In the genomic region with DNA sequence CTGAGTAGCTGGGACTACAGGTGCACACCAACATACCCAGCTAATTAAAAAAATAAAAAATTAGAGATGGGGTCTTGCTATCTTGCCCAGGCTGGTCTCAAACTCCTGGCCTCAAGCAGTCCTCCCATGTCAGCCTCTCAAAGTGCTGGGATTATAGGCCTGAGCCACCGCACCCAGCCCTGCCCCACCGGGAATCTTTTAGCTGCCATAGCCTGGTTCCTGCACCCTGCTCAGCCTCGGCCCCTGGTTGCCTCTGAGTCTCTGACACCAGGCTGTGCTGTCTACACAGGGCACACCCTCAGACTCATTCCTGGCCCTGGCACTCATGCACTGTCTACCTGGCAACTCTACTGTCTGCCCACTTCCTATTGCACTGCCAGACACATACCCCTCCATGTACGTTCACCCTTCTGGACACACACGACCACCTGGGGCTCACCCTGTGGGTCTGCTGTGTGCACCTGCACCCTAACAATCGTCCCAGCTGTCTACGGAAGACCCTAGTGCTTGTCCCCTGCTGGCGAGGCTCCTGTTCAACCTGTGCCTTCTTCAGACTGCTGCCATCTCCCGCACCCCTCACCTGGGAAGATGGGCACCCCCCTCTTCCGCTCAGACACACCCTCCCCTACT, we compare ENCODE assay signal across 22 cellular contexts. TPM values are rescaled to one million over a fixed set of nuclear protein-coding genes. Genes with fewer than 3 reads are reported as not detected.
DNase-seq lines count a peak whose midpoint lies in the region; ATAC-seq and TF ChIP-seq lines count a peak whose summit lies in the region.
"Had no signal": no experiment of that assay in that cellular context is flagged by ENCODE, and none has a peak within 500 bp of the region (broad histone marks: within the 10 kb centered on the region; RNA-seq: fewer than 3 reads in every experiment).

No MANE protein-coding gene starts in this region.

- H3K27me3 ChIP-seq in PC-3 (ENCODE audit: low read length), result peaks cover 27% of the 10 kb centered on the region
- H3K27me3 ChIP-seq in foreskin keratinocyte, result peaks cover 32% of the 10 kb centered on the region
- H3K27me3 ChIP-seq: BLaER1 treated with 17β-estradiol and CSF1 and Interleukin-3, amounts not matched to agents 10 nM and 100 nM had no signal

- no peaks in the 10 kb centered on the region for H3K36me3 ChIP-seq in PC-3 (ENCODE audit: low read depth, low read length)
- H3K36me3 ChIP-seq: BLaER1 treated with 17β-estradiol and CSF1 and Interleukin-3, amounts not matched to agents 10 nM and 100 nM; HAP-1 had no signal

- CTCF ChIA-PET in PC-3 (lab: Charles Lee), result no interaction called here

- H3F3A ChIP-seq in PC-3 (ENCODE audit: low read length, unreplicated experiment), result no peaks in the 10 kb centered on the region

- no peaks in the 10 kb centered on the region for H3K36me3 Mint-ChIP-seq in stimulated activated memory B cell treated with anti-CD40 and anti-IgM and Interleukin-4, amounts not matched to agents 10 μg/mL and 1 μg/mL and 100 μg/mL, for 72 hours
- H3K36me3 Mint-ChIP-seq: CD4-positive, alpha-beta memory T cell had no signal

- H4K20me1 ChIP-seq in PC-3 (ENCODE audit: low read length), result no peaks in the 10 kb centered on the region
- H4K20me1 ChIP-seq: BLaER1 treated with 17β-estradiol and CSF1 and Interleukin-3, amounts not matched to agents 10 nM and 100 nM had no signal

- H3K4me2 ChIP-seq in PC-3 (ENCODE audit: low read length), result no peak overlapping the region
- H3K4me2 ChIP-seq: BLaER1 treated with 17β-estradiol and CSF1 and Interleukin-3, amounts not matched to agents 10 nM and 100 nM; PC-9; SK-N-SH had no signal

- intact Hi-C loops in PC-3 (cut with micrococcal nuclease), result no loop called here

- peak; percentile 20 for ATAC-seq in stimulated activated naive CD8-positive, alpha-beta T cell treated with anti-CD3 and anti-CD28 coated beads, Interleukin-15, amount 100 ng/mL, for 72 hours
- no peak for ATAC-seq in stimulated activated naive CD8-positive, alpha-beta T cell treated with anti-CD3 and anti-CD28 coated beads, Interleukin-15, Interleukin-2, amounts not matched to agents 100 U/mL and 50 U/mL, for 24 hours
- ATAC-seq in PC-3 (0 out of 2 replicates have a peak, but pooled peaks have one; percentile 7), foreskin keratinocyte (peak; percentile 10)
- peak; percentile 34 for ATAC-seq in stimulated activated memory B cell treated with anti-CD40 and anti-IgM and Interleukin-4, amounts not matched to agents 10 μg/mL and 1 μg/mL and 100 μg/mL, for 72 hours
- ATAC-seq: GM12878 had no signal

- no peak overlapping the region for H3K27ac ChIP-seq in PC-3 (ENCODE audit: low read length)
- H3K27ac ChIP-seq in foreskin keratinocyte, result no peak overlapping the region
- H3K27ac ChIP-seq: BLaER1 treated with 17β-estradiol and CSF1 and Interleukin-3, amounts not matched to agents 10 nM and 100 nM; PC-9; RWPE1 had no signal

- no peak for DNase-seq in stimulated activated naive CD8-positive, alpha-beta T cell treated with anti-CD3 and anti-CD28 coated beads, Interleukin-15, amount 100 ng/mL, for 72 hours
- no peak for DNase-seq in stimulated activated naive CD8-positive, alpha-beta T cell treated with anti-CD3 and anti-CD28 coated beads, Interleukin-15, Interleukin-2, amounts not matched to agents 100 U/mL and 50 U/mL, for 24 hours
- DNase-seq in PC-3 (no peak), foreskin keratinocyte (no peak), activated gamma-delta T cell treated with Interleukin-2 at 50 U/mL for 16 hours (no peak), NCI-H2171 treated with DMSO at 0.1 percent for 48 hours (lab: John Stamatoyannopoulos, UW) (no peak), NCI-H1048 (lab: John Stamatoyannopoulos, UW) (no peak)
- DNase-seq: CD4-positive, alpha-beta memory T cell; DND-41; KG1; NCI-H1105; NCI-H187; NCI-H524; NCI-H82; PC-9; SIG-M5; SK-N-SH had no signal

- H3K9me3 ChIP-seq in PC-3 (ENCODE audit: low read length), result no peaks in the 10 kb centered on the region
- H3K9me3 ChIP-seq: BLaER1 treated with 17β-estradiol and CSF1 and Interleukin-3, amounts not matched to agents 10 nM and 100 nM; HAP-1; SK-N-SH had no signal

- no peak overlapping the region for H3K27ac Mint-ChIP-seq in stimulated activated naive CD8-positive, alpha-beta T cell treated with anti-CD3 and anti-CD28 coated beads, Interleukin-15, amount 100 ng/mL, for 72 hours
- no peak overlapping the region for H3K27ac Mint-ChIP-seq in stimulated activated memory B cell treated with anti-CD40 and anti-IgM and Interleukin-4, amounts not matched to agents 10 μg/mL and 1 μg/mL and 100 μg/mL, for 72 hours
- H3K27ac Mint-ChIP-seq: CD4-positive, alpha-beta memory T cell had no signal

- no peak overlapping the region for H3K4me3 Mint-ChIP-seq in stimulated activated naive CD8-positive, alpha-beta T cell treated with anti-CD3 and anti-CD28 coated beads, Interleukin-15, amount 100 ng/mL, for 72 hours
- no peak overlapping the region for H3K4me3 Mint-ChIP-seq in stimulated activated memory B cell treated with anti-CD40 and anti-IgM and Interleukin-4, amounts not matched to agents 10 μg/mL and 1 μg/mL and 100 μg/mL, for 72 hours
- H3K4me3 Mint-ChIP-seq: CD4-positive, alpha-beta memory T cell had no signal

- H3K4me1 Mint-ChIP-seq in stimulated activated naive CD8-positive, alpha-beta T cell treated with anti-CD3 and anti-CD28 coated beads, Interleukin-15, amount 100 ng/mL, for 72 hours, result no peaks in the 10 kb centered on the region
- H3K4me1 Mint-ChIP-seq in stimulated activated memory B cell treated with anti-CD40 and anti-IgM and Interleukin-4, amounts not matched to agents 10 μg/mL and 1 μg/mL and 100 μg/mL, for 72 hours, result no peaks in the 10 kb centered on the region

- POLR2A ChIA-PET in PC-3 (lab: Charles Lee; ENCODE audit: unreplicated experiment), result no interaction called here

- H3K9me3 Mint-ChIP-seq in stimulated activated naive CD8-positive, alpha-beta T cell treated with anti-CD3 and anti-CD28 coated beads, Interleukin-15, amount 100 ng/mL, for 72 hours, result no peaks in the 10 kb centered on the region
- H3K9me3 Mint-ChIP-seq in stimulated activated memory B cell treated with anti-CD40 and anti-IgM and Interleukin-4, amounts not matched to agents 10 μg/mL and 1 μg/mL and 100 μg/mL, for 72 hours, result no peaks in the 10 kb centered on the region
- H3K9me3 Mint-ChIP-seq: CD4-positive, alpha-beta memory T cell had no signal

- TF ChIP-seq CTCF in PC-3 (conservative IDR thresholded peaks at IDR 0.05; ENCODE audit: low read depth, low read length), result no peak
- no peak for TF ChIP-seq CTCF in foreskin keratinocyte (conservative IDR thresholded peaks at IDR 0.05)

- H3K4me1 ChIP-seq in PC-3 (ENCODE audit: insufficient read depth, low read length), result no peaks in the 10 kb centered on the region
- H3K4me1 ChIP-seq in foreskin keratinocyte, result no peaks in the 10 kb centered on the region
- H3K4me1 ChIP-seq: BLaER1 treated with 17β-estradiol and CSF1 and Interleukin-3, amounts not matched to agents 10 nM and 100 nM; HAP-1 had no signal

- H3K9ac ChIP-seq in PC-3 (ENCODE audit: low read length), result no peak overlapping the region
- H3K9ac ChIP-seq: BLaER1 treated with 17β-estradiol and CSF1 and Interleukin-3, amounts not matched to agents 10 nM and 100 nM; SK-N-SH had no signal

- no peaks in the 10 kb centered on the region for H3K79me2 ChIP-seq in PC-3 (ENCODE audit: low read length)

- no peak overlapping the region for H3K4me3 ChIP-seq in PC-3 (ENCODE audit: low read length)
- H3K4me3 ChIP-seq: BLaER1 treated with 17β-estradiol and CSF1 and Interleukin-3, amounts not matched to agents 10 nM and 100 nM; GM12878; HAP-1; PC-9 had no signal

- no TSS peak for BruUV-seq in PC-3 (replicated peaks; lab: Mats Ljungman, UMichigan)

- H3K27me3 Mint-ChIP-seq in stimulated activated naive CD8-positive, alpha-beta T cell treated with anti-CD3 and anti-CD28 coated beads, Interleukin-15, amount 100 ng/mL, for 72 hours, result peaks cover 12% of the 10 kb centered on the region
- H3K27me3 Mint-ChIP-seq in stimulated activated memory B cell treated with anti-CD40 and anti-IgM and Interleukin-4, amounts not matched to agents 10 μg/mL and 1 μg/mL and 100 μg/mL, for 72 hours, result peaks cover 30% of the 10 kb centered on the region

- H2AFZ ChIP-seq in PC-3 (ENCODE audit: low read length), result no peak overlapping the region
- H2AFZ ChIP-seq: PC-9 had no signal

- no peaks in the 10 kb centered on the region for H3K9me2 ChIP-seq in PC-3 (replicated peaks; ENCODE audit: low read length)
- H3K9me2 ChIP-seq: SK-N-SH had no signal

RNA-seq across cellular contexts. Expression of a gene that starts 1.4 kb away (rescaled TPM):
- total RNA-seq in PC-3 (2014; rRNA removed) (not detected in 2 replicates), foreskin keratinocyte (not detected in 2 replicates)
- not detected in 2 replicates for polyA plus RNA-seq in foreskin keratinocyte
- total RNA-seq: CD4-positive, alpha-beta memory T cell; GM12878; PC-9 had no signal
- polyA plus RNA-seq: CD4-positive, alpha-beta memory T cell; GM12878; SK-N-SH had no signal
